In genomic region chr14:95677168-95677835, GRCh38 we compare ENCODE assay signal across 20 cellular contexts. TPM values are rescaled to one million over a fixed set of nuclear protein-coding genes. Genes with fewer than 3 reads are reported as not detected.
DNase-seq lines count a peak whose midpoint lies in the region; ATAC-seq, FAIRE-seq and TF ChIP-seq lines count a peak whose summit lies in the region.
"Had no signal": no experiment of that assay in that cellular context is flagged by ENCODE, and none has a peak within 500 bp of the region (broad histone marks: within the 10 kb centered on the region; RNA-seq: fewer than 3 reads in every experiment).

No MANE protein-coding gene starts in this region.

- H3K79me2 ChIP-seq in GM12878 (ENCODE audit: control insufficient read depth, insufficient read depth, low read length) = no peaks in the 10 kb centered on the region

- TF ChIP-seq POLR2A in GM12878 (IDR thresholded peaks at IDR 0.05; ENCODE audit: low read depth, low read length) = no peak

- intact Hi-C loops in GM12878 (cut with micrococcal nuclease; ENCODE audit: unreplicated experiment) (no loop called here), pancreas (cut with DNase I) (loop anchor here in 1 of 3 donors (5.0 kb wide), 1 partner anchor 65 kb away; no protein-coding TSS in a partner anchor)

- RAD21 ChIA-PET in GM12878 (lab: Charles Lee; ENCODE audit: unreplicated experiment) = no interaction called here

- no peaks in the 10 kb centered on the region for H3K27me3 ChIP-seq in BLaER1 treated with 17β-estradiol and CSF1 and Interleukin-3, amounts not matched to agents 10 nM and 100 nM
- H3K27me3 ChIP-seq in HAP-1 (ENCODE audit: low read depth) = no peaks in the 10 kb centered on the region
- no peaks in the 10 kb centered on the region for H3K27me3 ChIP-seq in GM12878 (replicated peaks in 1 of 2; ENCODE audit: control insufficient read depth in 2 of 2, insufficient read depth in 2 of 2, low read length in 1 of 2)
- H3K27me3 ChIP-seq in pancreas = no peaks in the 10 kb centered on the region

- no peak for TF ChIP-seq EP300 in GM12878 (IDR thresholded peaks at IDR 0.05; ENCODE audit: borderline replicate concordance in 1 of 2, control insufficient read depth in 1 of 2, low read depth in 2 of 2, low read length in 2 of 2)

- DNase-seq in HAP-1 (ENCODE audit: low spot score in 2 of 2) (peak; percentile 33 to 37), GM12878 (ENCODE audit: low read depth, low spot score) (no peak), pancreas (no peak), G401 (ENCODE audit: low spot score) (no peak), occipital lobe (lab: John Stamatoyannopoulos, UW) (no peak)
- no peak for DNase-seq in stimulated activated CD4-positive, alpha-beta T cell treated with anti-CD3 and anti-CD28 coated beads, Interleukin-2, amount 100 ng/mL, for 24 hours
- DNase-seq: ACHN; Calu3; CD8-positive, alpha-beta T cell; DMS79 treated with DMSO at 0.1 percent for 48 hours; GOT3; H7 had no signal

- FAIRE-seq in GM12878 (lab: Jason Lieb, UNC) (no peak), pancreas (lab: Jason Lieb, UNC) (no peak)
- FAIRE-seq: A204.1, GM12891 had no signal

- peak overlapping the region in 9 of 11 experiments; percentile 15 to 69 (median 48); a peak in 17 of 22 replicates for H3K4me2 ChIP-seq in BLaER1 treated with 17β-estradiol and CSF1 and Interleukin-3, amounts not matched to agents 10 nM and 100 nM
- no peak overlapping the region for H3K4me2 ChIP-seq in GM12878 (ENCODE audit: control insufficient read depth, insufficient read depth)
- H3K4me2 ChIP-seq: KMS-11 had no signal

- CTCF ChIA-PET in GM12878 (lab: Yijun Ruan, JAX) = interaction anchor here (0.7 to 8.8 kb wide), 3 partner anchors 10 to 113 kb away, joined by 4 to 217 read pairs (median 8); no protein-coding TSS in a partner anchor

- in situ Hi-C loops in HAP-1 (cut with MboI; ENCODE audit: low sequenced_read_pairs) (no loop called here), GM12878 (cut with MboI) (no loop called here), G401 (cut with HindIII; ENCODE audit: low sequenced_read_pairs) (no loop called here)

- ATAC-seq in GM12878 (peak; percentile 34; the same call in 2 of the 3 replicates), pancreas (peak; percentile 48 to 76 (median 60)), HG03342 (IDR thresholded peaks at IDR 0.05; ENCODE audit: unreplicated experiment) (no peak)
- ATAC-seq: CD8-positive, alpha-beta T cell had no signal

- H4K20me1 ChIP-seq in BLaER1 treated with 17β-estradiol and CSF1 and Interleukin-3, amounts not matched to agents 10 nM and 100 nM = no peaks in the 10 kb centered on the region
- H4K20me1 ChIP-seq in GM12878 (ENCODE audit: control insufficient read depth, insufficient read depth) = no peaks in the 10 kb centered on the region

- no peak for TF ChIP-seq CTCF in GM12878 (IDR thresholded peaks at IDR 0.05 in 2 of 3, conservative IDR thresholded peaks at IDR 0.05 in 1 of 3; ENCODE audit: control insufficient read depth in 2 of 3, extremely low read depth in 1 of 3, insufficient read depth in 1 of 3, low read depth in 3 of 3, low read length in 3 of 3)
- no peak for TF ChIP-seq CTCF in pancreas (IDR thresholded peaks at IDR 0.05)

- POLR2A ChIA-PET in GM12878 (lab: Charles Lee) = no interaction called here

- no TSS peak for BruUV-seq in GM12878 (replicated peaks; lab: Mats Ljungman, UMichigan)

- peaks cover 0 to 9% (median 0%) of the 10 kb centered on the region in 11 experiments; a peak in 1 of 22 replicates for H3K36me3 ChIP-seq in BLaER1 treated with 17β-estradiol and CSF1 and Interleukin-3, amounts not matched to agents 10 nM and 100 nM
- no peaks in the 10 kb centered on the region for H3K36me3 ChIP-seq in HAP-1 (replicated peaks)
- H3K36me3 ChIP-seq in GM12878 (ENCODE audit: control insufficient read depth in 2 of 2, insufficient read depth in 2 of 2, low read length in 1 of 2) = no peaks in the 10 kb centered on the region
- H3K36me3 ChIP-seq in pancreas = no peaks in the 10 kb centered on the region

- TF ChIP-seq RAD21 in GM12878 (IDR thresholded peaks at IDR 0.05; ENCODE audit: insufficient read depth, low read depth, low read length) = no peak

- H3K4me3 ChIP-seq in BLaER1 treated with 17β-estradiol and CSF1 and Interleukin-3, amounts not matched to agents 10 nM and 100 nM = no peak overlapping the region
- H3K4me3 ChIP-seq in HAP-1 (no peak overlapping the region), GM12878 (no peak overlapping the region), pancreas (no peak overlapping the region)

- peaks cover 0 to 82% (median 44%) of the 10 kb centered on the region in 10 experiments; a peak in 17 of 20 replicates for H3K4me1 ChIP-seq in BLaER1 treated with 17β-estradiol and CSF1 and Interleukin-3, amounts not matched to agents 10 nM and 100 nM
- H3K4me1 ChIP-seq in HAP-1 = peaks cover 7% of the 10 kb centered on the region
- H3K4me1 ChIP-seq in GM12878 (ENCODE audit: control insufficient read depth, insufficient read depth, low read length) = peaks cover 8% of the 10 kb centered on the region
- H3K4me1 ChIP-seq in pancreas = peaks cover 0 to 15% (median 5%) of the 10 kb centered on the region in 3 donors

- H3K9ac ChIP-seq in BLaER1 treated with 17β-estradiol and CSF1 and Interleukin-3, amounts not matched to agents 10 nM and 100 nM = no peak overlapping the region
- no peak overlapping the region for H3K9ac ChIP-seq in GM12878 (ENCODE audit: control insufficient read depth, insufficient read depth, low read length)
- H3K9ac ChIP-seq: KMS-11 had no signal

- H2AFZ ChIP-seq in GM12878 (ENCODE audit: control insufficient read depth, low read depth, low read length) = no peak overlapping the region

- peaks cover 12 to 24% (median 20%) of the 10 kb centered on the region in 11 experiments for H3K9me3 ChIP-seq in BLaER1 treated with 17β-estradiol and CSF1 and Interleukin-3, amounts not matched to agents 10 nM and 100 nM (replicated peaks in 1 of 11)
- H3K9me3 ChIP-seq in HAP-1 (no peaks in the 10 kb centered on the region), GM12878 (replicated peaks; ENCODE audit: control insufficient read depth, insufficient read depth, low read length) (no peaks in the 10 kb centered on the region), pancreas (no peaks in the 10 kb centered on the region)

- WGBS in GM12878 (ENCODE audit: insufficient coverage, insufficient replicate concordance, low lambda C conversion rate, missing lambda C conversion rate) = 35% methylated on average over 4 of the region's 4 CpGs
- WGBS in pancreas, 2 donors = 20 to 23% methylated on average over 4 of the region's 4 CpGs

- SMC1A ChIA-PET in GM12878 (lab: Charles Lee; ENCODE audit: uncharacterized antibody, unreplicated experiment) = interaction anchor here (0.8 to 1.2 kb wide), 2 partner anchors 13 to 23 kb away, joined by 3 read pairs; no protein-coding TSS in a partner anchor

- H3K27ac ChIP-seq in BLaER1 treated with 17β-estradiol and CSF1 and Interleukin-3, amounts not matched to agents 10 nM and 100 nM = no peak overlapping the region
- H3K27ac ChIP-seq in GM12878 (ENCODE audit: control insufficient read depth, insufficient read depth) = no peak overlapping the region
- H3K27ac ChIP-seq in pancreas = no peak overlapping the region
- H3K27ac ChIP-seq: HL-60, KMS-11 had no signal

TF ChIP-seq in GM12878, 131 proteins besides CTCF, POLR2A, EP300 and RAD21 (continues in another document):
- TF ChIP-seq NFIC (IDR thresholded peaks at IDR 0.05; ENCODE audit: low read depth, low read length) (no peak), FOXK2 (IDR thresholded peaks at IDR 0.05) (no peak), BCL11A (IDR thresholded peaks at IDR 0.05; ENCODE audit: low read depth, low read length) (no peak), SMAD5 (IDR thresholded peaks at IDR 0.05; ENCODE audit: low read depth) (no peak)

RNA-seq across cellular contexts. Expression of gene TCL1B, which starts 8.9 kb away (rescaled TPM):
- total RNA-seq in GM12878 (2013; cell fraction: nucleolus; rRNA removed) = not detected in 2 replicates
- total RNA-seq in GM12878 (2014; rRNA removed) (0.11 TPM in 2 replicates), GM12878 (2014; rRNA removed; fragmentation: Illumina TruSeq; extraction: Trizol) (not detected in 2 replicates), GM12878 (2021) (not detected in 2 replicates), pancreas (not detected), occipital lobe (not detected)
- 0.64 TPM for polyA plus RNA-seq in GM12878 (2011; ENCODE audit: low read depth)
- polyA plus RNA-seq in GM12878 (2011; rRNA removed) (not detected in 2 replicates), GM12878 (2014; fragmentation: Illumina TruSeq; extraction: Trizol) (0.10 TPM in 1 of 2 replicates, not detected in the other), GM12878 (2014; fragmentation: Nextera tagmentation; extraction: Ambion mirVana) (under 1 TPM; 0.15 to 0.18 TPM), GM12878 (2014; rRNA removed) (not detected in 2 replicates), GM12878 (2016; fragmentation: Nextera tagmentation; extraction: Ambion mirVana) (not detected), pancreas (not detected)
- polyA plus RNA-seq in GM12878 (2011; cell fraction: cytosol; rRNA removed) = not detected in 2 replicates
- polyA plus RNA-seq in GM12878 (2011; cell fraction: nucleus; rRNA removed) = not detected in 2 replicates
- polyA plus RNA-seq in GM12878 (2012) = 0.88 and 0.91 TPM in 2 replicates
- not detected in 2 replicates for polyA minus RNA-seq in GM12878 (2011; rRNA and poly(A)+ RNA removed)
- not detected in 2 replicates for polyA minus RNA-seq in GM12878 (2011; cell fraction: cytosol; rRNA and poly(A)+ RNA removed)
- polyA minus RNA-seq in GM12878 (2011; cell fraction: nucleus; rRNA and poly(A)+ RNA removed) = not detected in 2 replicates
- total RNA-seq in G401 (2014; rRNA removed; shearing (Covaris generic)) = not detected in 2 replicates
- total RNA-seq: Calu3; CD8-positive, alpha-beta T cell; HT1080 had no signal
- polyA plus RNA-seq: BJ had no signal

RNA-seq across cellular contexts. Expression of gene TCL1A, which starts 36.6 kb away (rescaled TPM):
- 0.61 and 1.5 TPM in 2 replicates for total RNA-seq in GM12878 (2013; cell fraction: nucleolus; rRNA removed)
- total RNA-seq in GM12878 (2014; rRNA removed) (228 and 246 TPM in 2 replicates), GM12878 (2014; rRNA removed; fragmentation: Illumina TruSeq; extraction: Trizol) (90.1 and 93.6 TPM in 2 replicates), GM12878 (2021) (108 and 109 TPM in 2 replicates), pancreas (under 1 TPM in 1 of 6 donors, not detected in 5; 0.16 TPM), occipital lobe (0.31 TPM)
- polyA plus RNA-seq in GM12878 (2011; ENCODE audit: low read depth) = 47.1 TPM
- polyA plus RNA-seq in GM12878 (2011; rRNA removed) (3.1 and 5.9 TPM in 2 replicates), GM12878 (2014; fragmentation: Illumina TruSeq; extraction: Trizol) (94.1 and 126 TPM in 2 replicates), GM12878 (2014; fragmentation: Nextera tagmentation; extraction: Ambion mirVana) (10 to 100 TPM; 36.5 to 51.6 TPM), GM12878 (2014; rRNA removed) (250 and 283 TPM in 2 replicates), GM12878 (2016; fragmentation: Nextera tagmentation; extraction: Ambion mirVana) (100 to 1,000 TPM; 118 to 133 TPM), pancreas (under 1 TPM in 1 of 2 donors, not detected in 1; 0.09 TPM)
- 13.4 and 16.6 TPM in 2 replicates for polyA plus RNA-seq in GM12878 (2011; cell fraction: cytosol; rRNA removed)
- 5.7 and 6.7 TPM in 2 replicates for polyA plus RNA-seq in GM12878 (2011; cell fraction: nucleus; rRNA removed)
- 79.6 and 105 TPM in 2 replicates for polyA plus RNA-seq in GM12878 (2012)
- polyA minus RNA-seq in GM12878 (2011; rRNA and poly(A)+ RNA removed) = 6.7 and 13.0 TPM in 2 replicates
- 2.0 and 3.0 TPM in 2 replicates for polyA minus RNA-seq in GM12878 (2011; cell fraction: cytosol; rRNA and poly(A)+ RNA removed)
- 1.3 and 1.6 TPM in 2 replicates for polyA minus RNA-seq in GM12878 (2011; cell fraction: nucleus; rRNA and poly(A)+ RNA removed)
- total RNA-seq in G401 (2014; rRNA removed; shearing (Covaris generic)) = not detected in 2 replicates
- total RNA-seq: Calu3, H7 had no signal
- polyA plus RNA-seq: BJ had no signal

Comparison
In these comparisons a context has a peak if more than half of its experiments do, and no peak if none do; other contexts are left out.
1. DNase-seq: peak in HAP-1 (2 of 2); none in GM12878 (single experiment), pancreas (0 of 6), G401 (single experiment), occipital lobe (single experiment) and stimulated activated CD4-positive, alpha-beta T cell treated with anti-CD3 and anti-CD28 coated beads, Interleukin-2, amount 100 ng/mL, for 24 hours (0 of 2).